30 cellular contexts compared by ENCODE assay signal in the genomic region with DNA sequence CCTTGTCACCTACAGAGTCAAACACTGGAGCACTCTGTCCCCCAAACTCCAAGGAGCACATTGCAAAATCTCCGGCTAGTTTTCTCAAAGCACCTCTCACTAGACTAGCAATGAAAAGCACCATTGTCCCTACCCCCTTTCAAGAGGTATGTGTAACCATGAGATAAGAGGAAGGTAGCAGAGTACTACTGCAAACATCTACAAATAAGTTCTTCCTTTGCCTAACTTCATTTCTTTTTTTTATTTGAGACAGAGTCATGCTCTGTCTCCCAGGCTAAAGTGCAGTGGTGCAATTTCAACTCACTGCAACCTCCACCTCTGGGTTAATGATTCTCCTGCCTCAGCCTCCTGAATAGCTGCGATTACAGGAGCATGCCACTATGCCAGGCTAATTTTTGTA. TPM values are rescaled to one million over a fixed set of nuclear protein-coding genes. Genes with fewer than 3 reads are reported as not detected.
"Had no signal": no experiment of that assay in that cellular context is flagged by ENCODE, and none has a peak within 500 bp of the region (broad histone marks: within the 10 kb centered on the region; RNA-seq: fewer than 3 reads in every experiment).

No MANE protein-coding gene starts in this region.

- H3K27ac ChIP-seq: ascending aorta, RWPE1, SJSA1 had no signal

- H3K9me3 ChIP-seq: ascending aorta, SJSA1 had no signal

- H3K9me3 Mint-ChIP-seq: activated naive CD4-positive, alpha-beta T cell treated with anti-CD3 and anti-CD28 coated beads, Interleukin-2, amount 50 U/mL, for 24 hours; activated naive CD8-positive, alpha-beta T cell treated with anti-CD3 and anti-CD28 coated beads, Interleukin-2, amount 50 U/mL, for 24 hours; central memory CD8-positive, alpha-beta T cell had no signal

- H3K36me3 ChIP-seq: ascending aorta, SJSA1 had no signal

- H3K4me3 Mint-ChIP-seq: activated CD8-positive, alpha-beta T cell treated with anti-CD3 and anti-CD28 coated beads, Interleukin-2, amount 10 ng/mL, durations not matched to agents 7 days and 5 days; activated naive CD4-positive, alpha-beta T cell treated with anti-CD3 and anti-CD28 coated beads, Interleukin-2, amount 50 U/mL, for 24 hours; activated naive CD8-positive, alpha-beta T cell treated with anti-CD3 and anti-CD28 coated beads, Interleukin-2, amount 50 U/mL, for 24 hours; brain; central memory CD8-positive, alpha-beta T cell; T-helper 17 cell; WTC11 had no signal

- H3K4me1 ChIP-seq: ascending aorta, SJSA1 had no signal

- H3K27ac Mint-ChIP-seq: activated naive CD4-positive, alpha-beta T cell treated with anti-CD3 and anti-CD28 coated beads, Interleukin-2, amount 50 U/mL, for 24 hours; brain; T-helper 17 cell; WTC11 had no signal

- H3K27me3 Mint-ChIP-seq: activated naive CD4-positive, alpha-beta T cell treated with anti-CD3 and anti-CD28 coated beads, Interleukin-2, amount 50 U/mL, for 24 hours; activated naive CD8-positive, alpha-beta T cell treated with anti-CD3 and anti-CD28 coated beads, Interleukin-2, amount 50 U/mL, for 24 hours; central memory CD8-positive, alpha-beta T cell; T-helper 17 cell had no signal

- H3K4me3 ChIP-seq: ascending aorta, SJSA1 had no signal

- H3K27me3 ChIP-seq: ascending aorta, SJSA1 had no signal

- H3K4me1 Mint-ChIP-seq: activated naive CD4-positive, alpha-beta T cell treated with anti-CD3 and anti-CD28 coated beads, Interleukin-2, amount 50 U/mL, for 24 hours; activated naive CD8-positive, alpha-beta T cell treated with anti-CD3 and anti-CD28 coated beads, Interleukin-2, amount 50 U/mL, for 24 hours; brain; central memory CD8-positive, alpha-beta T cell; T-helper 17 cell had no signal

- DNase-seq: activated CD4-positive, alpha-beta T cell treated with anti-CD3 and anti-CD28 coated beads for 48 hours; activated CD4-positive, alpha-beta T cell treated with anti-CD3 and anti-CD28 coated beads, Interleukin-2, amount 50 U/mL, for 4 hours; activated CD4-positive, CD25-positive, alpha-beta regulatory T cell treated with anti-CD3 and anti-CD28 coated beads, Interleukin-2, amount 50 U/mL, for 72 hours; activated CD8-positive, alpha-beta memory T cell treated with anti-CD3 and anti-CD28 coated beads, Interleukin-2, amount 50 U/mL, for 48 hours; activated CD8-positive, alpha-beta T cell treated with anti-CD3 and anti-CD28 coated beads, Interleukin-2, amount 10 ng/mL, durations not matched to agents 7 days and 5 days; activated effector memory CD4-positive, alpha-beta T cell treated with Interleukin-2 at 50 U/mL for 16 hours; activated naive CD4-positive, alpha-beta T cell; activated naive CD8-positive, alpha-beta T cell treated with anti-CD3 and anti-CD28 coated beads, Interleukin-2, amount 50 U/mL, for 24 hours; activated T-cell treated with anti-CD3 and anti-CD28 coated beads, Interleukin-2, amount 50 U/mL, for 1 hour; amniotic stem cell; Kasumi-1; KBM-7; NCI-H1048; NCI-H146; NCI-H187 treated with DMSO at 0.1 percent for 48 hours; NCI-H2081 treated with DMSO at 0.1 percent for 48 hours; NCI-H345; NCI-H510A; NCI-H526 treated with DMSO at 0.1 percent for 48 hours; NCI-H82; Right ventricle myocardium superior; T-helper 17 cell; T-helper 9 cell had no signal

- H3K36me3 Mint-ChIP-seq: activated naive CD4-positive, alpha-beta T cell treated with anti-CD3 and anti-CD28 coated beads, Interleukin-2, amount 50 U/mL, for 24 hours; brain; WTC11 had no signal

RNA-seq across cellular contexts. Expression of gene PPP4R3C, which starts 17.7 kb away (rescaled TPM):
- total RNA-seq: activated CD8-positive, alpha-beta T cell treated with anti-CD3 and anti-CD28 coated beads, Interleukin-2, amount 10 ng/mL, durations not matched to agents 7 days and 5 days; ascending aorta; Right ventricle myocardium superior; SJSA1; T-helper 17 cell; WTC11 had no signal
